In the genomic region with DNA sequence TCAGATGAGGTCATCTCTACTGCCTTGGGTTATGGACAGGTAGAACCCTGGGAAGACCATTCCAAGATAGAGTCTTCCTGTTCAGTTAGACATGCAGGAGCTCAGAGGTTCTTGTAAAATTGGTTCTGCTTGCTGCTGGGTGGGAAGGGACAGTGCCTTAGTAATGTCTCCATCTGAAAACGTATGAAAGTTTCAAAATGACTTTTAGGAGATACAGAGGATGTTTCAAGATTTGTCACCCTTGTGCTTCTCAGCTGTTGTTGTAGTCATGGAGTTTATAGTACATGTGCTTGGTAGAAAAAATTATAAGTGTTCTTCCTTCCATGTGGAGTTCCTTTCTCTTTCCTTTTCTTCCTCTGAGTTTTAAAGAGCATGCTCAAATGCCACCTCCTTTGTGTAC, we compare ENCODE assay signal across 14 cellular contexts.
DNase-seq lines count a peak whose midpoint lies in the region; ATAC-seq, FAIRE-seq and TF ChIP-seq lines count a peak whose summit lies in the region.
"Had no signal": no experiment of that assay in that cellular context is flagged by ENCODE, and none has a peak within 500 bp of the region (broad histone marks: within the 10 kb centered on the region; RNA-seq: fewer than 3 reads in every experiment).

No MANE protein-coding gene starts in this region.

- POLR2A ChIA-PET in PC-9 (lab: Charles Lee; ENCODE audit: unreplicated experiment): no interaction called here

- H3K4me2 ChIP-seq in OCI-LY3 (ENCODE audit: low read length) (peak overlapping the region; percentile 79), PC-9 (no peak overlapping the region)

- H2AFZ ChIP-seq in OCI-LY3 (ENCODE audit: low read depth, low read length): no peak overlapping the region
- H2AFZ ChIP-seq in PC-9: no peak overlapping the region
- H2AFZ ChIP-seq: parathyroid adenoma had no signal

- H3K27ac ChIP-seq in OCI-LY3 (ENCODE audit: low read length) (peak overlapping the region; percentile 78), PC-9 (no peak overlapping the region)
- H3K27ac ChIP-seq: epithelial cell of prostate, parathyroid adenoma had no signal

- peaks cover 30% of the 10 kb centered on the region for H3K27me3 ChIP-seq in OCI-LY3 (ENCODE audit: low read depth, low read length)
- no peaks in the 10 kb centered on the region for H3K27me3 ChIP-seq in PC-9 (ENCODE audit: insufficient read depth, low read depth)

- H3K4me1 ChIP-seq in OCI-LY3 (ENCODE audit: low read length) (peaks cover 43% of the 10 kb centered on the region), PC-9 (replicated peaks; ENCODE audit: insufficient read depth) (no peaks in the 10 kb centered on the region)
- H3K4me1 ChIP-seq: parathyroid adenoma had no signal

- in situ Hi-C loops in GM13977 (cut with MboI; ENCODE audit: low pct_unique_long_range_greater_than_20kb, low sequenced_read_pairs, unreplicated experiment): no loop called here

- no peak for TF ChIP-seq CTCF in GM13977 (IDR thresholded peaks at IDR 0.05; ENCODE audit: extremely low read depth, insufficient read depth, missing control alignments)
- TF ChIP-seq CTCF in OCI-LY3 (IDR thresholded peaks at IDR 0.05; ENCODE audit: low read depth, low read length): no peak
- TF ChIP-seq CTCF in PC-9 (conservative IDR thresholded peaks at IDR 0.05): no peak

- H3K9me3 ChIP-seq in OCI-LY3 (ENCODE audit: insufficient read depth, low read length): peaks cover 19% of the 10 kb centered on the region
- H3K9me3 ChIP-seq in PC-9 (ENCODE audit: insufficient read depth, low read depth): no peaks in the 10 kb centered on the region

- ATAC-seq in HG02852 (IDR thresholded peaks at IDR 0.05; ENCODE audit: unreplicated experiment): peak; percentile 99

- no peaks in the 10 kb centered on the region for H3K79me2 ChIP-seq in OCI-LY3 (ENCODE audit: low read length)
- H3K79me2 ChIP-seq in PC-9 (ENCODE audit: low read depth): no peaks in the 10 kb centered on the region
- H3K79me2 ChIP-seq: parathyroid adenoma had no signal

- H3K9ac ChIP-seq in OCI-LY3 (ENCODE audit: low read length): no peak overlapping the region
- H3K9ac ChIP-seq: parathyroid adenoma had no signal

- no peak for FAIRE-seq in GM19239 (lab: Jason Lieb, UNC)
- FAIRE-seq: H1 had no signal

- DNase-seq in GM13977 (ENCODE audit: low spot score) (peak; percentile 52), GM19239 (ENCODE audit: insufficient read length, low spot score) (peak; percentile 2), foreskin melanocyte (no peak), cortex of kidney (lab: John Stamatoyannopoulos, UW) (no peak), NCI-H1092 (lab: John Stamatoyannopoulos, UW) (no peak), PC-9 (no peak)
- DNase-seq: COR-L47, kidney glomerular epithelial cell, NCI-H774 had no signal

- no peaks in the 10 kb centered on the region for H3K9me2 ChIP-seq in PC-9 (ENCODE audit: insufficient read depth)

- CTCF ChIA-PET in PC-9 (lab: Charles Lee): no interaction called here

- intact Hi-C loops in PC-9 (cut with micrococcal nuclease; ENCODE audit: unreplicated experiment): no loop called here

- H3K36me3 ChIP-seq in OCI-LY3 (replicated peaks; ENCODE audit: low read depth, low read length) (peaks cover 15% of the 10 kb centered on the region), PC-9 (ENCODE audit: low read depth) (no peaks in the 10 kb centered on the region)

- H3F3A ChIP-seq in PC-9 (ENCODE audit: insufficient read depth, low read depth): no peaks in the 10 kb centered on the region

- no TSS peak for BruUV-seq in PC-9 (replicated peaks; lab: Mats Ljungman, UMichigan)

- H3K4me3 ChIP-seq in OCI-LY3 (ENCODE audit: low read length): peak overlapping the region; percentile 56
- H3K4me3 ChIP-seq in PC-9: no peak overlapping the region

- H4K20me1 ChIP-seq in OCI-LY3 (ENCODE audit: insufficient read depth, low read length) (peaks cover 2% of the 10 kb centered on the region; the same call in 1 of the 2 replicates), PC-9 (ENCODE audit: insufficient read depth) (no peaks in the 10 kb centered on the region)

Comparison
In these comparisons a context has a peak if more than half of its experiments do, and no peak if none do; other contexts are left out.
1. DNase-seq: peak in GM13977 (single experiment) and GM19239 (single experiment); none in foreskin melanocyte (single experiment), cortex of kidney (single experiment), NCI-H1092 (single experiment) and PC-9 (0 of 2).